ENCODE assay signal across 20 cellular contexts in genomic region chr14:91111443-91111842, GRCh38.
"Had no signal": no experiment of that assay in that cellular context is flagged by ENCODE, and none has a peak within 500 bp of the region (broad histone marks: within the 10 kb centered on the region; RNA-seq: fewer than 3 reads in every experiment).

No MANE protein-coding gene starts in this region.

- H3K9me3 ChIP-seq: transverse colon, uterus had no signal

- H3K27me3 ChIP-seq: transverse colon, uterus had no signal

- H3K27ac Mint-ChIP-seq: activated naive CD8-positive, alpha-beta T cell treated with anti-CD3 and anti-CD28 coated beads for 36 hours had no signal

- H3K4me3 Mint-ChIP-seq: activated naive CD8-positive, alpha-beta T cell treated with anti-CD3 and anti-CD28 coated beads for 36 hours; activated T-helper 1 cell treated with anti-CD3 and anti-CD28 coated beads, Interleukin-12 subunit alpha, Interleukin-12 subunit beta, Interleukin-2, Interleukin-4 antibody, amounts not matched to agents 30 ng/mL and 10 ng/mL and 1 ng/mL, durations not matched to agents 14 hours and 24 hours and 36 hours; memory B cell; T-cell had no signal

- H3K36me3 Mint-ChIP-seq: naive B cell had no signal

- H3K9me3 Mint-ChIP-seq: activated CD4-positive, alpha-beta T cell treated with anti-CD3 and anti-CD28 coated beads, Interleukin-2, amount 10 ng/mL, durations not matched to agents 7 days and 5 days; activated T-helper 1 cell treated with anti-CD3 and anti-CD28 coated beads, Interleukin-12 subunit alpha, Interleukin-12 subunit beta, Interleukin-2, Interleukin-4 antibody, amounts not matched to agents 30 ng/mL and 10 ng/mL and 1 ng/mL, durations not matched to agents 14 hours and 24 hours and 36 hours; memory B cell; naive B cell; T-cell had no signal

- ATAC-seq: activated CD4-positive, CD25-positive, alpha-beta regulatory T cell treated with anti-CD3 and anti-CD28 coated beads, Interleukin-2, amount 50 U/mL, for 24 hours; left ventricle myocardium superior; SK-N-SH treated with all-trans-retinoic acid at 6 μM for 48 hours; stimulated activated naive CD8-positive, alpha-beta T cell treated with anti-CD3 and anti-CD28 coated beads, Interleukin-15, Interleukin-2, amounts not matched to agents 100 U/mL and 50 U/mL, for 24 hours; T-cell had no signal

- H2AFZ ChIP-seq: parathyroid adenoma had no signal

- H3K27me3 Mint-ChIP-seq: activated CD4-positive, alpha-beta T cell treated with anti-CD3 and anti-CD28 coated beads, Interleukin-2, amount 10 ng/mL, durations not matched to agents 7 days and 5 days; activated naive CD8-positive, alpha-beta T cell treated with anti-CD3 and anti-CD28 coated beads for 36 hours; memory B cell; naive B cell; T-cell had no signal

- H3K9ac ChIP-seq: parathyroid adenoma had no signal

- H3K36me3 ChIP-seq: transverse colon, uterus had no signal

- H3K27ac ChIP-seq: parathyroid adenoma, uterus had no signal

- H3K4me3 ChIP-seq: transverse colon, uterus had no signal

- DNase-seq: activated CD4-positive, alpha-beta T cell treated with anti-CD3 and anti-CD28 coated beads, Interleukin-2, amount 10 ng/mL, durations not matched to agents 7 days and 5 days; activated naive CD4-positive, alpha-beta T cell; activated naive CD8-positive, alpha-beta T cell treated with anti-CD3 and anti-CD28 coated beads for 36 hours; amniotic stem cell; dermis blood vessel endothelial cell; effector memory CD4-positive, alpha-beta T cell; foreskin fibroblast; kidney glomerular epithelial cell; left ventricle myocardium superior; naive B cell; stimulated activated CD4-positive, alpha-beta T cell treated with anti-CD3 and anti-CD28 coated beads, Interleukin-1b, Interleukin-23, amount 100 ng/mL, for 48 hours; stimulated activated naive CD8-positive, alpha-beta T cell treated with anti-CD3 and anti-CD28 coated beads, Interleukin-15, Interleukin-2, amounts not matched to agents 100 U/mL and 50 U/mL, for 24 hours; T-cell; transverse colon; uterus had no signal
